ENCODE assay signal across 8 cellular contexts in the genomic region with DNA sequence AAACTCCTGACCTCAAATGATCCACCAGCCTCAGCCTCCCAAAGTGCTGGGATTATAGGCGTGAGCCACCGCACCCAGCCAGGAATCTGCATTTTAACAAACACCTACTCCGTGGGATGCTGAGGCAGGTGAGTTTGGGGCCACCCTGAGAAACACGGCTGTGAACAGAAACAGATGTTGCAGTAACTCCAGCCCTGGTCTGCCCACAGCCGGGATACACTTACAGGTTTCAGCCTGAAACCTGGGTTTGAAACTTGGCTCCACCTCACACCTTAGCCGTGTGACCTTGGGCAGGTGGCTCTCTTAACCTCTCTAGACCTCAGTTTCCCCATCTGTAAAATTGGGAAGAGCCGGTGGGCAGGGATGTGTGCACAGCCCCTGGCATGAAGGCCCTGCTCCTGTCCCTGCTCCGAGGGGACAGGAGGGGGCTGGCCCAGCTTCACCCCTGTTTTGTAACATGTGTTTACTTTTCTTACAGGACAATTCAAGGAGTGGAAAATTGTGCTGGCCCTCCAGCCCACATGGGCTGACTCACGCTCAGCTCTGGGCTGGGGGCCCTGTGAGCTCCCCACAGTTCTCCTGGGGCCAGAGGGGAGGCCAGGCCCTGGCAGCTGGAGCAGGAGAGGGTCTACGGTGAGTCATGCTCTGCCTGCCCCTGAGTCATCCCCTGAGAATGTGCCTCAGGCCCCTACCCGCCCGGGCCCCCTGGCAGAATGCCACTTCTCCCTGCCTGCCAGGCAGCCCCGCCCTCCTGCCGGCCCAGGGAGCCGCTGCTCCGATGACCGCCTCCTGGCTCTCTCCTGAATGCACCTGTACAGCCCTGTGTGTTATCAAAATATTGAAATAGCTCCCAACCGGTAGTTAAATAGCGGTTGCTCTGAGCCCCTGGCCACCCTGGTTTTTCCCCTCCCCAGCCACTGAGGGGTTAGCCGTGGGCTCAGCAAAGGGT. TPM values are rescaled to one million over a fixed set of nuclear protein-coding genes. Genes with fewer than 3 reads are reported as not detected.
A peak's percentile ranks its signal among the peaks of the same experiment; 100 is the strongest.
DNase-seq lines count a peak whose midpoint lies in the region; ATAC-seq and TF ChIP-seq lines count a peak whose summit lies in the region.

No MANE protein-coding gene starts in this region.

- H3K4me3 Mint-ChIP-seq in neural progenitor cell: no peak overlapping the region
- no peak overlapping the region for H3K4me3 Mint-ChIP-seq in activated T-helper 17 cell treated with anti-CD3 and anti-CD28 coated beads, Interleukin-2, amount 50 U/mL, for 72 hours

- no peak for ATAC-seq in activated T-helper 17 cell treated with anti-CD3 and anti-CD28 coated beads, Interleukin-2, amount 50 U/mL, for 72 hours (replicated peaks)
- ATAC-seq in HG03280 (IDR thresholded peaks at IDR 0.05; ENCODE audit: unreplicated experiment): no peak

- no peaks in the 10 kb centered on the region for H3K36me3 Mint-ChIP-seq in neural progenitor cell
- H3K36me3 Mint-ChIP-seq in activated T-helper 17 cell treated with anti-CD3 and anti-CD28 coated beads, Interleukin-2, amount 50 U/mL, for 72 hours (ENCODE audit: low read depth): no peaks in the 10 kb centered on the region

- H3K36me3 ChIP-seq in HUES6 (ENCODE audit: control insufficient read depth, insufficient read depth, low read length) (no peaks in the 10 kb centered on the region), fibroblast of lung (ENCODE audit: control insufficient read depth, insufficient read depth, low read length) (no peaks in the 10 kb centered on the region), neural progenitor cell (no peaks in the 10 kb centered on the region)

- no peaks in the 10 kb centered on the region for H3K9me3 Mint-ChIP-seq in neural progenitor cell
- H3K9me3 Mint-ChIP-seq in activated T-helper 17 cell treated with anti-CD3 and anti-CD28 coated beads, Interleukin-2, amount 50 U/mL, for 72 hours: no peaks in the 10 kb centered on the region

- peaks cover 28% of the 10 kb centered on the region for H3K27me3 Mint-ChIP-seq in neural progenitor cell (ENCODE audit: insufficient read depth, low read depth)
- H3K27me3 Mint-ChIP-seq in activated T-helper 17 cell treated with anti-CD3 and anti-CD28 coated beads, Interleukin-2, amount 50 U/mL, for 72 hours: peaks cover 15% of the 10 kb centered on the region

- H3K4me3 ChIP-seq in AG09309 (ENCODE audit: control insufficient read depth, low read depth, low read length) (no peak overlapping the region), HUES6 (ENCODE audit: low read depth, low read length) (no peak overlapping the region; the same call in 1 of the 2 replicates), fibroblast of lung (replicated peaks in 1 of 4; ENCODE audit: control extremely low read depth in 1 of 4, insufficient read depth in 1 of 4, low read depth in 3 of 4, low read length in 4 of 4) (peak overlapping the region in 1 of 4 experiments; percentile 6), neural progenitor cell (no peak overlapping the region)

- H3K27me3 ChIP-seq in HUES6 (ENCODE audit: control insufficient read depth, insufficient read depth, low read length) (no peaks in the 10 kb centered on the region), fibroblast of lung (ENCODE audit: control insufficient read depth, insufficient read depth, low read length) (no peaks in the 10 kb centered on the region), neural progenitor cell (no peaks in the 10 kb centered on the region)

- H3K9ac ChIP-seq in HUES6 (ENCODE audit: low read length) (peak overlapping the region; percentile 79), fibroblast of lung (ENCODE audit: insufficient read depth, low read length) (no peak overlapping the region), neural progenitor cell (no peak overlapping the region)

- peaks cover 62% of the 10 kb centered on the region for H3K4me1 ChIP-seq in HUES6 (ENCODE audit: control insufficient read depth, insufficient read depth, low read length)
- H3K4me1 ChIP-seq in fibroblast of lung (ENCODE audit: control insufficient read depth, extremely low read depth, insufficient read depth, low read length): peaks cover 31% of the 10 kb centered on the region
- H3K4me1 ChIP-seq in neural progenitor cell: peaks cover 30% of the 10 kb centered on the region

- H3K9me3 ChIP-seq in HUES6 (ENCODE audit: control insufficient read depth, insufficient read depth, low read depth, low read length) (no peaks in the 10 kb centered on the region), fibroblast of lung (ENCODE audit: control insufficient read depth, insufficient read depth, low read depth, low read length) (no peaks in the 10 kb centered on the region), neural progenitor cell (ENCODE audit: low read depth) (no peaks in the 10 kb centered on the region)

- DNase-seq in AG09309 (ENCODE audit: low read depth): peak; percentile 86
- DNase-seq in RKO (ENCODE audit: low spot score): peak; percentile 86
- peak; percentile 97 to 99 for DNase-seq in fibroblast of lung (ENCODE audit: low read depth in 2 of 2)
- DNase-seq in neural progenitor cell (ENCODE audit: low spot score): no peak
- DNase-seq in germinal center (ENCODE audit: low spot score): no peak

- peaks cover 43% of the 10 kb centered on the region for H3F3A ChIP-seq in neural progenitor cell (ENCODE audit: low read depth)

- peak overlapping the region; percentile 95 for H3K27ac Mint-ChIP-seq in neural progenitor cell
- H3K27ac Mint-ChIP-seq in activated T-helper 17 cell treated with anti-CD3 and anti-CD28 coated beads, Interleukin-2, amount 50 U/mL, for 72 hours: no peak overlapping the region

- H2AFZ ChIP-seq in fibroblast of lung (ENCODE audit: low read length) (no peak overlapping the region), neural progenitor cell (replicated peaks) (no peak overlapping the region)

- TF ChIP-seq CTCF in AG09309 (IDR thresholded peaks at IDR 0.05; ENCODE audit: control insufficient read depth, insufficient read depth, low read depth, low read length, missing control alignments) (no peak), fibroblast of lung (conservative IDR thresholded peaks at IDR 0.05 in 1 of 2, IDR thresholded peaks at IDR 0.05 in 1 of 2; ENCODE audit: low read depth in 1 of 2, low read length in 2 of 2) (no peak), neural progenitor cell (IDR thresholded peaks at IDR 0.05) (no peak)

- H4K20me1 ChIP-seq in fibroblast of lung (ENCODE audit: control insufficient read depth, extremely low read depth, insufficient read depth, low read length) (no peaks in the 10 kb centered on the region), neural progenitor cell (ENCODE audit: low read depth) (no peaks in the 10 kb centered on the region)

- peaks cover 51% of the 10 kb centered on the region for H3K4me1 Mint-ChIP-seq in neural progenitor cell
- H3K4me1 Mint-ChIP-seq in activated T-helper 17 cell treated with anti-CD3 and anti-CD28 coated beads, Interleukin-2, amount 50 U/mL, for 72 hours: no peaks in the 10 kb centered on the region

- H3K4me2 ChIP-seq in fibroblast of lung (ENCODE audit: extremely low read depth, insufficient read depth, low read length) (peak overlapping the region; percentile 72), neural progenitor cell (no peak overlapping the region)

- H3K27ac ChIP-seq in HUES6 (ENCODE audit: low read depth, low read length): peak overlapping the region; percentile 95
- peak overlapping the region; percentile 95 for H3K27ac ChIP-seq in fibroblast of lung (ENCODE audit: insufficient read depth, low read length)
- no peak overlapping the region for H3K27ac ChIP-seq in neural progenitor cell

- no peaks in the 10 kb centered on the region for H3K79me2 ChIP-seq in fibroblast of lung (ENCODE audit: control insufficient read depth, insufficient read depth, low read length)
- no peaks in the 10 kb centered on the region for H3K79me2 ChIP-seq in neural progenitor cell (ENCODE audit: low read depth)

RNA-seq across cellular contexts. Expression of gene PPL, which starts 7.7 kb away (rescaled TPM):
- total RNA-seq in fibroblast of lung (43.7 and 50.5 TPM in 2 replicates), neural progenitor cell (ENCODE audit: low replicate concordance) (1.0 and 2.8 TPM in 2 replicates)
- polyA plus RNA-seq in fibroblast of lung: 3.3 and 5.0 TPM in 2 replicates
- polyA plus RNA-seq in fibroblast of lung (2012): 7.1 and 13.2 TPM in 2 replicates
- polyA minus RNA-seq in fibroblast of lung (ENCODE audit: low replicate concordance): 9.0 and 24.6 TPM in 2 replicates
- not detected for total RNA-seq in activated T-helper 17 cell treated with anti-CD3 and anti-CD28 coated beads, Interleukin-2, amount 50 U/mL, for 72 hours

RNA-seq across cellular contexts. Expression of gene SEC14L5, which starts 13.5 kb away (rescaled TPM):
- 0.77 and 0.99 TPM in 2 replicates for total RNA-seq in fibroblast of lung
- 0.05 TPM in 2 replicates for polyA plus RNA-seq in fibroblast of lung
- polyA plus RNA-seq in fibroblast of lung (2012): 0.03 and 0.05 TPM in 2 replicates
- not detected in 2 replicates for polyA minus RNA-seq in fibroblast of lung (ENCODE audit: low replicate concordance)
- 0.41 and 0.65 TPM in 2 replicates for total RNA-seq in neural progenitor cell (ENCODE audit: low replicate concordance)
- 1 to 10 TPM in 1 of 2 donors, under 1 TPM in 1; 0.61 to 1.0 TPM for total RNA-seq in activated T-helper 17 cell treated with anti-CD3 and anti-CD28 coated beads, Interleukin-2, amount 50 U/mL, for 72 hours

Comparison
In these comparisons a context has a peak if more than half of its experiments do, and no peak if none do; other contexts are left out.
1. DNase-seq: peak in AG09309 (single experiment), RKO (single experiment) and fibroblast of lung (2 of 2); none in neural progenitor cell (single experiment) and germinal center (single experiment).
2. RNA of gene PPL, which starts 7.7 kb away (total RNA-seq): 43.7 to 50.5 TPM in fibroblast of lung; 1.0 to 2.8 TPM in neural progenitor cell and not detected in activated T-helper 17 cell treated with anti-CD3 and anti-CD28 coated beads, Interleukin-2, amount 50 U/mL, for 72 hours; every median in the first group is over 10 times any median in the second.